24 cellular contexts compared by ENCODE assay signal in the genomic region with DNA sequence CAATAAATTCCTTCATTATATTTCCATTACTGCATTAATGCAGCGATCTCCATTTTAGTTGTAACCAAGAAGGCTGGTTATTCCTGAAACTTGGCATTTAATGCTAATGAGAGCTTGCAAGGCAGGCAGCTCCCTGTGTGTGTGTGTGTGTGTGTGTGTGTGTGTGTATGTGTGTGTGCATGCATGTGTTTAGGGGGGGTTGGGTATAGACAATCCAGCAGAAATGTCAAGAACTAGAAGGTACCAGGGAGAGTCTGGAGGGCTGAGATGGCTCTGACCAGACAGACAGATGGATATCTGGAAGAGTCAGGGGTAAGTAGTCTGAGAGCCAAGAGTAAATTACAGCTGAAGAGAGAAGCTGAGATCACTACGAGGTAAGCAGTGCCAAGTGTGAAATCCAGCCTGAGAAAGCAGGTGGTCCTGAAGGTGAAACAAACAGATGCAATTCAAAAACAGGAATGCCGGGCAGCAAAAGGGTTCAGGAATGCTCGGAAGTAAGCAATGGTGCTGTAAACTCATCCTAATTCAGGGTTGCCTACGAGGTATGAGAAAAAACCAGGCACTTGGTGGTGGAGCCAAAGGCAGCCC.
A peak's percentile ranks its signal among the peaks of the same experiment; 100 is the strongest.
DNase-seq lines count a peak whose midpoint lies in the region; FAIRE-seq and TF ChIP-seq lines count a peak whose summit lies in the region.
"Had no signal": no experiment of that assay in that cellular context is flagged by ENCODE, and none has a peak within 500 bp of the region (broad histone marks: within the 10 kb centered on the region; RNA-seq: fewer than 3 reads in every experiment).

No MANE protein-coding gene starts in this region.

- FAIRE-seq in small intestine (lab: Jason Lieb, UNC), result no peak
- FAIRE-seq: A204.1, D721Med, GM12891 had no signal

- peaks cover 20% of the 10 kb centered on the region for H3K4me1 Mint-ChIP-seq in glutamatergic neuron (ENCODE audit: low read depth, unreplicated experiment)
- H3K4me1 Mint-ChIP-seq: GM23338, T-cell had no signal

- H3K36me3 Mint-ChIP-seq in glutamatergic neuron (ENCODE audit: unreplicated experiment), result no peaks in the 10 kb centered on the region
- H3K36me3 Mint-ChIP-seq: T-cell had no signal

- no peaks in the 10 kb centered on the region for H3K4me1 ChIP-seq in small intestine (ENCODE audit: control insufficient read depth in 2 of 2, insufficient read depth in 1 of 2, low read depth in 1 of 2, low read length in 1 of 2)
- H3K4me1 ChIP-seq: HAP-1, SJCRH30 had no signal

- H3K27ac ChIP-seq in small intestine (ENCODE audit: low read depth in 1 of 2, low read length in 1 of 2), result no peak overlapping the region
- H3K27ac ChIP-seq: BLaER1 treated with 17β-estradiol and CSF1 and Interleukin-3, amounts not matched to agents 10 nM and 100 nM; HL-60; SJCRH30 had no signal

- H3K27ac Mint-ChIP-seq in glutamatergic neuron (ENCODE audit: unreplicated experiment), result peak overlapping the region; percentile 64
- H3K27ac Mint-ChIP-seq: CD4-positive, alpha-beta T cell; GM23338; T-cell had no signal

- H3K9me3 Mint-ChIP-seq in glutamatergic neuron (ENCODE audit: unreplicated experiment), result peaks cover 2% of the 10 kb centered on the region
- H3K9me3 Mint-ChIP-seq: CD4-positive, alpha-beta T cell; T-cell had no signal

- H3K4me3 ChIP-seq in small intestine (ENCODE audit: low read depth in 1 of 2, low read length in 2 of 2), result no peak overlapping the region
- H3K4me3 ChIP-seq: BLaER1 treated with 17β-estradiol and CSF1 and Interleukin-3, amounts not matched to agents 10 nM and 100 nM; GM23338; HAP-1; SJCRH30 had no signal

- H3K27me3 ChIP-seq in small intestine (ENCODE audit: control insufficient read depth in 2 of 2, insufficient read depth in 2 of 2, low read length in 2 of 2), result no peaks in the 10 kb centered on the region
- H3K27me3 ChIP-seq: BLaER1 treated with 17β-estradiol and CSF1 and Interleukin-3, amounts not matched to agents 10 nM and 100 nM; SJCRH30 had no signal

- no peak for TF ChIP-seq CTCF in glutamatergic neuron (IDR thresholded peaks at IDR 0.05; ENCODE audit: partially characterized antibody, unreplicated experiment)

- no peaks in the 10 kb centered on the region for H3K27me3 Mint-ChIP-seq in glutamatergic neuron (ENCODE audit: unreplicated experiment)

- peak; percentile 60 for DNase-seq in DMS 273 (lab: John Stamatoyannopoulos, UW; ENCODE audit: unreplicated experiment)
- DNase-seq in NCI-H1694 (lab: John Stamatoyannopoulos, UW), result peak; percentile 37
- peak; percentile 52 for DNase-seq in NCI-H524 treated with DMSO at 0.1 percent for 48 hours (lab: John Stamatoyannopoulos, UW)
- no peak for DNase-seq in glutamatergic neuron
- DNase-seq in NOMO-1 treated with DMSO at 0.1 percent for 48 hours (lab: John Stamatoyannopoulos, UW; ENCODE audit: unreplicated experiment), result no peak
- no peak for DNase-seq in DMS53 treated with DMSO at 0.1 percent for 48 hours (lab: John Stamatoyannopoulos, UW; ENCODE audit: unreplicated experiment)
- no peak for DNase-seq in small intestine
- DNase-seq: CD4-positive, alpha-beta T cell; DMS79; EL; GF-D8; NCI-H1105; NCI-H1436 treated with DMSO at 0.1 percent for 48 hours; NCI-H2029; PC-3; SJCRH30; T-cell had no signal

- WGBS in small intestine, 3 donors, result 47 to 61% (median 55%) methylated on average over 5 of the region's 5 CpGs

- no peak overlapping the region for H3K4me3 Mint-ChIP-seq in glutamatergic neuron (ENCODE audit: unreplicated experiment)
- H3K4me3 Mint-ChIP-seq: CD4-positive, alpha-beta T cell; GM23338; T-cell had no signal

- H3K36me3 ChIP-seq in small intestine (ENCODE audit: control insufficient read depth in 2 of 2, insufficient read depth in 2 of 2, low read length in 2 of 2), result no peaks in the 10 kb centered on the region
- H3K36me3 ChIP-seq: BLaER1 treated with 17β-estradiol and CSF1 and Interleukin-3, amounts not matched to agents 10 nM and 100 nM; HAP-1; SJCRH30 had no signal

- no peaks in the 10 kb centered on the region for H3K9me3 ChIP-seq in small intestine (ENCODE audit: control insufficient read depth, low read depth)
- H3K9me3 ChIP-seq: BLaER1 treated with 17β-estradiol and CSF1 and Interleukin-3, amounts not matched to agents 10 nM and 100 nM; HAP-1; SJCRH30 had no signal

Comparison
In these comparisons a context has a peak if more than half of its experiments do, and no peak if none do; other contexts are left out.
1. DNase-seq: peak in DMS 273 (single experiment), NCI-H1694 (single experiment) and NCI-H524 treated with DMSO at 0.1 percent for 48 hours (single experiment); none in glutamatergic neuron (single experiment), NOMO-1 treated with DMSO at 0.1 percent for 48 hours (single experiment), DMS53 treated with DMSO at 0.1 percent for 48 hours (single experiment) and small intestine (single experiment).